24 cellular contexts compared by ENCODE assay signal in genomic region chr22:43849731-43850130, GRCh38. TPM values are rescaled to one million over a fixed set of nuclear protein-coding genes. Genes with fewer than 3 reads are reported as not detected.
"Had no signal": no experiment of that assay in that cellular context is flagged by ENCODE, and none has a peak within 500 bp of the region (broad histone marks: within the 10 kb centered on the region; RNA-seq: fewer than 3 reads in every experiment).

No MANE protein-coding gene starts in this region.

- H3K4me1 Mint-ChIP-seq: activated CD4-positive, alpha-beta T cell treated with anti-CD3 and anti-CD28 coated beads, Interleukin-2, amount 10 ng/mL, durations not matched to agents 24 days and 14 days; neural crest cell had no signal

- H3K27ac Mint-ChIP-seq: activated CD4-positive, alpha-beta T cell treated with anti-CD3 and anti-CD28 coated beads, Interleukin-2, amount 10 ng/mL, durations not matched to agents 24 days and 14 days; activated CD8-positive, alpha-beta T cell treated with anti-CD3 and anti-CD28 coated beads, Interleukin-2, amount 10 ng/mL, durations not matched to agents 7 days and 5 days; naive B cell; stimulated activated naive CD8-positive, alpha-beta T cell treated with anti-CD3 and anti-CD28 coated beads, Interleukin-15, Interleukin-2, amounts not matched to agents 100 ng/mL and 50 ng/mL, for 24 hours had no signal

- DNase-seq: activated CD4-positive, alpha-beta T cell treated with anti-CD3 and anti-CD28 coated beads, Interleukin-2, amount 10 ng/mL, durations not matched to agents 24 days and 14 days; activated CD8-positive, alpha-beta T cell treated with anti-CD3 and anti-CD28 coated beads, Interleukin-2, amount 10 ng/mL, durations not matched to agents 7 days and 5 days; activated T-cell treated with anti-CD3 and anti-CD28 coated beads, Interleukin-2, amount 50 U/mL, for 4 hours; central memory CD4-positive, alpha-beta T cell; colonic mucosa; effector CD4-positive, alpha-beta T cell; gastrocnemius medialis; heart right ventricle; kidney glomerular epithelial cell; left ventricle myocardium superior; naive B cell; stimulated activated CD4-positive, alpha-beta T cell treated with anti-CD3 and anti-CD28 coated beads, Interleukin-15, amount 100 ng/mL, for 24 hours; stimulated activated CD4-positive, alpha-beta T cell treated with anti-CD3 and anti-CD28 coated beads, Interleukin-2, amount 100 ng/mL, for 48 hours; T-helper 9 cell; transverse colon; uterus had no signal

- ATAC-seq: activated CD8-positive, alpha-beta T cell treated with anti-CD3 and anti-CD28 coated beads, Interleukin-2, amount 10 ng/mL, durations not matched to agents 7 days and 5 days; activated T-cell treated with anti-CD3 and anti-CD28 coated beads, Interleukin-2, amount 50 U/mL, for 4 hours; esophagus mucosa; gastrocnemius medialis; heart right ventricle; left ventricle myocardium superior had no signal

- H3K4me1 ChIP-seq: colonic mucosa, gastrocnemius medialis, transverse colon, uterus had no signal

- H3K27ac ChIP-seq: colonic mucosa, gastrocnemius medialis, heart right ventricle, transverse colon, uterus had no signal

- H3K27me3 ChIP-seq: colonic mucosa, uterus had no signal

- H3K36me3 ChIP-seq: colonic mucosa, gastrocnemius medialis, heart right ventricle, transverse colon, uterus had no signal

- H3K9me3 ChIP-seq: colonic mucosa, gastrocnemius medialis, heart right ventricle, transverse colon, uterus had no signal

- H3K4me3 ChIP-seq: colonic mucosa, gastrocnemius medialis, heart right ventricle, transverse colon, uterus had no signal

- H3K4me3 Mint-ChIP-seq: activated CD4-positive, alpha-beta T cell treated with anti-CD3 and anti-CD28 coated beads, Interleukin-2, amount 10 ng/mL, durations not matched to agents 24 days and 14 days; activated CD8-positive, alpha-beta T cell treated with anti-CD3 and anti-CD28 coated beads, Interleukin-2, amount 10 ng/mL, durations not matched to agents 7 days and 5 days; activated T-cell treated with anti-CD3 and anti-CD28 coated beads, Interleukin-2, amount 50 U/mL, for 4 hours; brain; naive B cell; neural crest cell; stimulated activated naive CD8-positive, alpha-beta T cell treated with anti-CD3 and anti-CD28 coated beads, Interleukin-15, Interleukin-2, amounts not matched to agents 100 ng/mL and 50 ng/mL, for 24 hours had no signal

- H3K36me3 Mint-ChIP-seq: naive B cell had no signal

- H3K9me3 Mint-ChIP-seq: activated CD4-positive, alpha-beta T cell treated with anti-CD3 and anti-CD28 coated beads, Interleukin-2, amount 10 ng/mL, durations not matched to agents 24 days and 14 days; activated T-cell treated with anti-CD3 and anti-CD28 coated beads, Interleukin-2, amount 50 U/mL, for 4 hours; brain; naive B cell; neural crest cell; stimulated activated naive CD8-positive, alpha-beta T cell treated with anti-CD3 and anti-CD28 coated beads, Interleukin-15, Interleukin-2, amounts not matched to agents 100 ng/mL and 50 ng/mL, for 24 hours had no signal

RNA-seq across cellular contexts. Expression of gene SULT4A1, which starts 12.6 kb away (rescaled TPM):
- total RNA-seq: activated CD4-positive, alpha-beta T cell treated with anti-CD3 and anti-CD28 coated beads, Interleukin-2, amount 10 ng/mL, durations not matched to agents 24 days and 14 days; activated CD8-positive, alpha-beta T cell treated with anti-CD3 and anti-CD28 coated beads, Interleukin-2, amount 10 ng/mL, durations not matched to agents 7 days and 5 days; activated T-cell treated with anti-CD3 and anti-CD28 coated beads, Interleukin-2, amount 50 U/mL, for 4 hours; esophagus mucosa; gastrocnemius medialis; mononuclear cell had no signal

RNA-seq across cellular contexts. Expression of gene PNPLA5, which starts 42.1 kb away (rescaled TPM):
- total RNA-seq: activated CD4-positive, alpha-beta T cell treated with anti-CD3 and anti-CD28 coated beads, Interleukin-2, amount 10 ng/mL, durations not matched to agents 24 days and 14 days; activated CD8-positive, alpha-beta T cell treated with anti-CD3 and anti-CD28 coated beads, Interleukin-2, amount 10 ng/mL, durations not matched to agents 7 days and 5 days; activated T-cell treated with anti-CD3 and anti-CD28 coated beads, Interleukin-2, amount 50 U/mL, for 4 hours; colonic mucosa; esophagus mucosa; gastrocnemius medialis; heart right ventricle; left ventricle myocardium superior; mononuclear cell; neural crest cell; omental fat pad; progenitor cell of endocrine pancreas; skeletal muscle tissue; transverse colon; uterus had no signal
- polyA plus RNA-seq: heart right ventricle had no signal
